1 cellular context compared by ENCODE assay signal in genomic region chr1:156213644-156213966, GRCh38.
TF ChIP-seq lines count a peak whose summit lies in the region.

No MANE protein-coding gene starts in this region.

TF ChIP-seq in endothelial cell of umbilical vein, 7 proteins besides CTCF, POLR2A, EP300 and RAD21:
- TF ChIP-seq MAX (IDR thresholded peaks at IDR 0.05; ENCODE audit: insufficient read depth, insufficient read length) (no peak), MYC (IDR thresholded peaks at IDR 0.05; ENCODE audit: low read depth, low read length) (no peak), GATA2 (IDR thresholded peaks at IDR 0.05; ENCODE audit: insufficient read depth, insufficient read length, low read depth, low read length) (no peak), EZH2 (IDR thresholded peaks at IDR 0.05; ENCODE audit: borderline replicate concordance, low read depth, low read length, severe bottlenecking) (no peak), POLR2AphosphoS5 (IDR thresholded peaks at IDR 0.05; ENCODE audit: insufficient read depth, low read depth, low read length) (no peak), JUN (IDR thresholded peaks at IDR 0.05; ENCODE audit: borderline replicate concordance, insufficient read depth, insufficient read length, low read depth) (no peak), FOS (IDR thresholded peaks at IDR 0.05; ENCODE audit: borderline replicate concordance, insufficient read depth, low read length) (no peak)
